ENCODE assay signal across 8 cellular contexts in the genomic region with DNA sequence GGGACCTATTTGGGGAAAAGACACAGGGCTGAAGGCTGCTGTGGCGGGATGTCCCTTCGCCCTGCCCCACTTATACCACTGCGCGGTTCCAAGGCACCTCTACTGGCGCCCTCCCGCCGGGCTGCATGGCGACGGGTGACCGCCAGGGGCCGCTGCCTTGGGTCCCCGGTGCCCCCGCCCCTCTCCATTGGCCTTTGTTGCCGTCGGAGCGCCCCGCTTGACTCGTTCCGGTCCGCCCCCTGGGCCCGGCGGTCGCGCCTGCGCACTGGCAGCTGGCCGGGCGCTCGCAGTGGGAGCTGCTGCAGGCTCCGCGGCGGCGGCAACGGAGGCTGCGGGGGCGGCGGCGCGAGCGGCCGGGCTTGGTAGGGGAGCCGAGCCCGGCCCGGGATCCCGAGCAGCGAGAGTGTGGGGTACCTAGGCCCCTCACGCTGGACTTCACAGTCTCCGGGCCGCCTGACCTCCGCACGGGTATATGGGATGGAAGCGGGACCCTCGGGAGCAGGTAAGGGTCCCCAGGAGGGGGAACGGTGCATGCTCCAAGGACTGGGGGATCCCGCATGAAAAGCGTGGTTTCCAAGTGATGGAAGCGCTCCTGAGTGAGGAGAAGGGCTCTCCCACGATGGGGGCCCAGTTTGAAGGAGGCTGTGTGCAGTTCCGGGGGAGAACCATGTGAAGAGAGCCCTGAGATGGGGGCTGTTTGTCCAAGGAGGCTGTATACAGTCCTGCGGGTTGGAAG. TPM values are rescaled to one million over a fixed set of nuclear protein-coding genes. Genes with fewer than 3 reads are reported as not detected.
DNase-seq lines count a peak whose midpoint lies in the region; ATAC-seq and TF ChIP-seq lines count a peak whose summit lies in the region.

A gene (plus strand): TSS at position 265 of the 736 bp plus-strand sequence. CDS start 213 bp downstream, at position 478.

- peak; percentile 98 for TF ChIP-seq CTCF in CD14-positive monocyte (IDR thresholded peaks at IDR 0.05)

- H3K9me3 Mint-ChIP-seq in CD14-positive monocyte = no peaks in the 10 kb centered on the region
- H3K9me3 Mint-ChIP-seq in activated CD4-positive, alpha-beta T cell treated with anti-CD3 and anti-CD28 coated beads, Interleukin-2, amount 10 ng/mL, durations not matched to agents 7 days and 5 days = no peaks in the 10 kb centered on the region

- H3K4me3 Mint-ChIP-seq in CD14-positive monocyte = peak within 1 kb of the TSS; percentile 95
- H3K4me3 Mint-ChIP-seq in activated CD4-positive, alpha-beta T cell treated with anti-CD3 and anti-CD28 coated beads, Interleukin-2, amount 10 ng/mL, durations not matched to agents 7 days and 5 days = peak within 1 kb of the TSS; percentile 92

- peak within 1 kb of the TSS; percentile 76 to 93 (median 88) for H3K27ac Mint-ChIP-seq in CD14-positive monocyte
- H3K27ac Mint-ChIP-seq in activated CD4-positive, alpha-beta T cell treated with anti-CD3 and anti-CD28 coated beads, Interleukin-2, amount 10 ng/mL, durations not matched to agents 7 days and 5 days = peak within 1 kb of the TSS; percentile 84

- H3K4me1 Mint-ChIP-seq in CD14-positive monocyte = peaks cover 52% of the 10 kb centered on the region
- H3K4me1 Mint-ChIP-seq in activated CD4-positive, alpha-beta T cell treated with anti-CD3 and anti-CD28 coated beads, Interleukin-2, amount 10 ng/mL, durations not matched to agents 7 days and 5 days = peaks cover 47% of the 10 kb centered on the region

- DNase-seq in CD14-positive monocyte (ENCODE audit: low spot score) (peak; percentile 96), NCI-H69 (lab: John Stamatoyannopoulos, UW) (peak; percentile 91), cortex of kidney (lab: John Stamatoyannopoulos, UW) (peak; percentile 80), left lobe of liver (ENCODE audit: low spot score) (peak; percentile 96)
- DNase-seq in activated CD4-positive, alpha-beta T cell treated with anti-CD3 and anti-CD28 coated beads, Interleukin-2, amount 10 ng/mL, durations not matched to agents 7 days and 5 days = peak; percentile 97
- peak; percentile 98 for DNase-seq in stimulated activated CD4-positive, alpha-beta T cell treated with anti-CD3 and anti-CD28 coated beads, Interleukin-2, amount 100 ng/mL, for 24 hours

- peaks cover 0 to 5% of the 10 kb centered on the region in 2 donors for H3K36me3 Mint-ChIP-seq in CD14-positive monocyte
- no peaks in the 10 kb centered on the region for H3K36me3 Mint-ChIP-seq in activated CD4-positive, alpha-beta T cell treated with anti-CD3 and anti-CD28 coated beads, Interleukin-2, amount 10 ng/mL, durations not matched to agents 7 days and 5 days (ENCODE audit: low read depth)

- POLR2A ChIA-PET in activated CD4-positive, alpha-beta T cell treated with anti-CD3 and anti-CD28 coated beads, Interleukin-2, amount 10 ng/mL, durations not matched to agents 7 days and 5 days (lab: Charles Lee) = no interaction called here

- intact Hi-C loops in CD14-positive monocyte (cut with micrococcal nuclease) = loop anchor here in 1 of 2 donors (5.0 kb wide), 1 partner anchor 49 kb away; a partner anchor contains a TSS

- H3K27me3 Mint-ChIP-seq in CD14-positive monocyte (ENCODE audit: low read depth in 3 of 3) = peaks cover 0 to 5% (median 1%) of the 10 kb centered on the region in 3 donors
- H3K27me3 Mint-ChIP-seq in activated CD4-positive, alpha-beta T cell treated with anti-CD3 and anti-CD28 coated beads, Interleukin-2, amount 10 ng/mL, durations not matched to agents 7 days and 5 days = peaks cover 1% of the 10 kb centered on the region

- CTCF ChIA-PET in activated CD4-positive, alpha-beta T cell treated with anti-CD3 and anti-CD28 coated beads, Interleukin-2, amount 10 ng/mL, durations not matched to agents 7 days and 5 days (lab: Charles Lee) = interaction anchor here (0.6 to 1.3 kb wide), 18 partner anchors 9 to 490 kb away, joined by 3 to 6 read pairs (median 4); no protein-coding TSS in a partner anchor

- ATAC-seq in GM19372 (IDR thresholded peaks at IDR 0.05; ENCODE audit: low read depth, unreplicated experiment) = peak; percentile 94
- peak; percentile 96 for ATAC-seq in HG03521 (IDR thresholded peaks at IDR 0.05; ENCODE audit: unreplicated experiment)
- peak; percentile 96 for ATAC-seq in left lobe of liver

RNA-seq across cellular contexts. Expression of the gene that starts here (rescaled TPM):
- polyA plus RNA-seq in CD14-positive monocyte = 10 to 100 TPM; 10.9 to 13.9 TPM
- 10 to 100 TPM; 22.3 to 22.4 TPM for total RNA-seq in activated CD4-positive, alpha-beta T cell treated with anti-CD3 and anti-CD28 coated beads, Interleukin-2, amount 10 ng/mL, durations not matched to agents 7 days and 5 days
- total RNA-seq in left lobe of liver = 10.7 TPM

Comparison
In these comparisons a context has a peak if more than half of its experiments do, and no peak if none do; other contexts are left out.
1. Peak in every context shown above with its lines: DNase-seq and ATAC-seq.